ENCODE assay signal across 14 cellular contexts in genomic region chr4:147734496-147734895, GRCh38. TPM values are rescaled to one million over a fixed set of nuclear protein-coding genes. Genes with fewer than 3 reads are reported as not detected.
DNase-seq lines count a peak whose midpoint lies in the region; ATAC-seq, FAIRE-seq and TF ChIP-seq lines count a peak whose summit lies in the region.
"Had no signal": no experiment of that assay in that cellular context is flagged by ENCODE, and none has a peak within 500 bp of the region (broad histone marks: within the 10 kb centered on the region; RNA-seq: fewer than 3 reads in every experiment).

No MANE protein-coding gene starts in this region.

- peaks cover 48% of the 10 kb centered on the region for H3K4me1 Mint-ChIP-seq in activated T-cell treated with anti-CD3 and anti-CD28 coated beads, Interleukin-2, amount 50 U/mL, for 72 hours (ENCODE audit: low read depth)

- BruUV-seq in PC-9 (replicated peaks; lab: Mats Ljungman, UMichigan) = no TSS peak

- H3K9me3 ChIP-seq in DOHH2 (ENCODE audit: control insufficient read depth, insufficient read depth, low read length) (no peaks in the 10 kb centered on the region), PC-9 (ENCODE audit: insufficient read depth, low read depth) (no peaks in the 10 kb centered on the region), smooth muscle cell (replicated peaks; ENCODE audit: low read depth) (no peaks in the 10 kb centered on the region), pancreas (no peaks in the 10 kb centered on the region)

- H3K36me3 Mint-ChIP-seq in activated T-cell treated with anti-CD3 and anti-CD28 coated beads, Interleukin-2, amount 50 U/mL, for 72 hours (ENCODE audit: insufficient read depth in 2 of 2) = peaks cover 3 to 4% of the 10 kb centered on the region in 2 donors

- H3K27ac ChIP-seq in DOHH2 (ENCODE audit: low read depth, low read length) (no peak overlapping the region), PC-9 (peak overlapping the region; percentile 70; the same call in 1 of the 2 replicates), smooth muscle cell (ENCODE audit: low read depth) (no peak overlapping the region), pancreas (no peak overlapping the region)

- no peak overlapping the region for H2AFZ ChIP-seq in PC-9
- H2AFZ ChIP-seq in smooth muscle cell (ENCODE audit: low read depth) = no peak overlapping the region

- peaks cover 21% of the 10 kb centered on the region for H3K4me1 ChIP-seq in DOHH2 (ENCODE audit: control insufficient read depth, low read length)
- H3K4me1 ChIP-seq in PC-9 (replicated peaks; ENCODE audit: insufficient read depth) = peaks cover 48% of the 10 kb centered on the region
- peaks cover 30% of the 10 kb centered on the region for H3K4me1 ChIP-seq in smooth muscle cell (ENCODE audit: low read depth)
- peaks cover 5 to 21% (median 7%) of the 10 kb centered on the region in 3 donors for H3K4me1 ChIP-seq in pancreas

- H3K4me3 Mint-ChIP-seq in activated T-cell treated with anti-CD3 and anti-CD28 coated beads, Interleukin-2, amount 50 U/mL, for 72 hours = peak overlapping the region in 1 of 2 donors; percentile 98

- H3F3A ChIP-seq in DOHH2 (ENCODE audit: control insufficient read depth, insufficient read depth) = 0 out of 2 replicates have a peak, but pooled peaks cover 6% of the 10 kb centered on the region
- peaks cover 27% of the 10 kb centered on the region for H3F3A ChIP-seq in PC-9 (ENCODE audit: insufficient read depth, low read depth)
- no peaks in the 10 kb centered on the region for H3F3A ChIP-seq in smooth muscle cell (ENCODE audit: low read depth)

- DNase-seq in PC-9 (no peak), fibroblast of villous mesenchyme (ENCODE audit: low read depth) (no peak), smooth muscle cell (lab: John Stamatoyannopoulos, UW; ENCODE audit: unreplicated experiment) (no peak), pancreas (no peak)
- DNase-seq in activated T-cell treated with anti-CD3 and anti-CD28 coated beads, Interleukin-2, amount 50 U/mL, for 72 hours = no peak
- DNase-seq: activated CD4-positive, alpha-beta T cell treated with anti-CD3 and anti-CD28 coated beads for 4 hours; activated naive CD4-positive, alpha-beta T cell treated with anti-CD3 and anti-CD28 coated beads, Interleukin-2, amount 50 U/mL, for 16 hours; DMS79 treated with DMSO at 0.1 percent for 48 hours; NCI-H1694 treated with DMSO at 0.1 percent for 48 hours had no signal

- H3K27me3 ChIP-seq in DOHH2 (ENCODE audit: control insufficient read depth, low read length) = peaks cover 34% of the 10 kb centered on the region
- no peaks in the 10 kb centered on the region for H3K27me3 ChIP-seq in PC-9 (ENCODE audit: insufficient read depth, low read depth)
- H3K27me3 ChIP-seq in smooth muscle cell (ENCODE audit: low read depth) = no peaks in the 10 kb centered on the region
- H3K27me3 ChIP-seq in pancreas = no peaks in the 10 kb centered on the region

- 93% methylated on average over 3 of the region's 3 CpGs for WGBS in smooth muscle cell (ENCODE audit: low lambda C conversion rate)
- WGBS in pancreas, 2 donors = 50 to 53% methylated on average over 3 of the region's 3 CpGs

- ATAC-seq in pancreas (no peak), HG03520 (IDR thresholded peaks at IDR 0.05; ENCODE audit: unreplicated experiment) (no peak), HG02981 (IDR thresholded peaks at IDR 0.05; ENCODE audit: unreplicated experiment) (no peak)
- no peak for ATAC-seq in activated T-cell treated with anti-CD3 and anti-CD28 coated beads, Interleukin-2, amount 50 U/mL, for 72 hours (replicated peaks in 1 of 2)

- H3K9me2 ChIP-seq in DOHH2 (replicated peaks; ENCODE audit: control insufficient read depth, low read length) = no peaks in the 10 kb centered on the region
- no peaks in the 10 kb centered on the region for H3K9me2 ChIP-seq in PC-9 (ENCODE audit: insufficient read depth)

- CTCF ChIA-PET in PC-9 (lab: Charles Lee) = no interaction called here

- H4K20me1 ChIP-seq in DOHH2 (ENCODE audit: control insufficient read depth, insufficient read depth, low read depth, low read length) (no peaks in the 10 kb centered on the region), PC-9 (ENCODE audit: insufficient read depth) (no peaks in the 10 kb centered on the region), smooth muscle cell (ENCODE audit: low read depth) (peaks cover 10% of the 10 kb centered on the region)

- no peaks in the 10 kb centered on the region for H3K9me3 Mint-ChIP-seq in activated T-cell treated with anti-CD3 and anti-CD28 coated beads, Interleukin-2, amount 50 U/mL, for 72 hours

- H3K9ac ChIP-seq in smooth muscle cell (ENCODE audit: low read depth) = no peak overlapping the region

- H3K79me2 ChIP-seq in DOHH2 (ENCODE audit: control insufficient read depth, low read length) (no peaks in the 10 kb centered on the region; the same call in 1 of the 2 replicates), PC-9 (ENCODE audit: low read depth) (peaks cover 74% of the 10 kb centered on the region), smooth muscle cell (ENCODE audit: low read depth) (peaks cover 61% of the 10 kb centered on the region)

- H3K27ac Mint-ChIP-seq in activated T-cell treated with anti-CD3 and anti-CD28 coated beads, Interleukin-2, amount 50 U/mL, for 72 hours = no peak overlapping the region

- intact Hi-C loops in PC-9 (cut with micrococcal nuclease; ENCODE audit: unreplicated experiment) (no loop called here), pancreas (cut with DNase I) (no loop called here)

- peak overlapping the region; percentile 2; the same call in 1 of the 2 replicates for H3K4me2 ChIP-seq in DOHH2 (ENCODE audit: low read length)
- peak overlapping the region; percentile 97 for H3K4me2 ChIP-seq in PC-9
- no peak overlapping the region for H3K4me2 ChIP-seq in smooth muscle cell

- no peak overlapping the region for H3K4me3 ChIP-seq in DOHH2 (ENCODE audit: low read length)
- H3K4me3 ChIP-seq in PC-9 = peak overlapping the region; percentile 85; the same call in 1 of the 2 replicates
- H3K4me3 ChIP-seq in fibroblast of villous mesenchyme (ENCODE audit: low read depth, low read length) = peak overlapping the region; percentile 87
- peak overlapping the region; percentile 8 for H3K4me3 ChIP-seq in smooth muscle cell
- H3K4me3 ChIP-seq in pancreas = peak overlapping the region in 1 of 4 donors; percentile 68

- POLR2A ChIA-PET in PC-9 (lab: Charles Lee; ENCODE audit: unreplicated experiment) = no interaction called here

- H3K36me3 ChIP-seq in DOHH2 (ENCODE audit: control insufficient read depth, low read length) = no peaks in the 10 kb centered on the region
- no peaks in the 10 kb centered on the region for H3K36me3 ChIP-seq in PC-9 (ENCODE audit: low read depth)
- no peaks in the 10 kb centered on the region for H3K36me3 ChIP-seq in smooth muscle cell (ENCODE audit: low read depth)
- H3K36me3 ChIP-seq in pancreas = no peaks in the 10 kb centered on the region

- H3K27me3 Mint-ChIP-seq in activated T-cell treated with anti-CD3 and anti-CD28 coated beads, Interleukin-2, amount 50 U/mL, for 72 hours (ENCODE audit: low read depth) = peaks cover 22% of the 10 kb centered on the region

- TF ChIP-seq CTCF in DOHH2 (IDR thresholded peaks at IDR 0.05; ENCODE audit: low read depth, low read length, poor library complexity, severe bottlenecking) (no peak), PC-9 (conservative IDR thresholded peaks at IDR 0.05) (no peak), fibroblast of villous mesenchyme (IDR thresholded peaks at IDR 0.05; ENCODE audit: insufficient read depth, low read depth, low read length) (no peak), smooth muscle cell (IDR thresholded peaks at IDR 0.05; ENCODE audit: borderline replicate concordance, insufficient read depth, poor library complexity, severe bottlenecking) (no peak), pancreas (IDR thresholded peaks at IDR 0.05) (no peak)

- FAIRE-seq in pancreas (lab: Jason Lieb, UNC) = no peak
- FAIRE-seq: endometrium, H1 had no signal

RNA-seq across cellular contexts. Expression of gene ARHGAP10, which starts 2.6 kb away (rescaled TPM):
- total RNA-seq in PC-9 (2021) (21.7 and 27.5 TPM in 2 replicates), fibroblast of villous mesenchyme (41.2 and 41.5 TPM in 2 replicates), smooth muscle cell (11.1 and 11.6 TPM in 2 replicates), pancreas (10 to 100 TPM in 2 of 6 donors, 1 to 10 TPM in 4; 6.6 to 14.8 (median 9.8) TPM)
- polyA plus RNA-seq in smooth muscle cell (6.2 and 6.7 TPM in 2 replicates), pancreas (1 to 10 TPM; 6.3 to 6.5 TPM)
- total RNA-seq in activated T-cell treated with anti-CD3 and anti-CD28 coated beads, Interleukin-2, amount 50 U/mL, for 72 hours = 10 to 100 TPM in 1 of 2 donors, 1 to 10 TPM in 1; 9.3 to 12.4 TPM

RNA-seq across cellular contexts. Expression of gene PRMT9, which starts 50.5 kb away (rescaled TPM):
- total RNA-seq in PC-9 (2021) = 8.4 and 9.0 TPM in 2 replicates
- 11.2 and 11.3 TPM in 2 replicates for total RNA-seq in fibroblast of villous mesenchyme
- total RNA-seq in smooth muscle cell = 6.4 and 10.6 TPM in 2 replicates
- polyA plus RNA-seq in smooth muscle cell = 4.9 and 5.5 TPM in 2 replicates
- total RNA-seq in pancreas = 1 to 10 TPM; 3.1 to 5.1 (median 3.8) TPM
- polyA plus RNA-seq in pancreas = 1 to 10 TPM; 4.2 to 6.4 TPM
- total RNA-seq in activated T-cell treated with anti-CD3 and anti-CD28 coated beads, Interleukin-2, amount 50 U/mL, for 72 hours = 1 to 10 TPM; 8.9 to 9.0 TPM
